ENCODE assay signal across 1 cellular context in genomic region chr6:33318426-33319073, GRCh38.
TF ChIP-seq lines count a peak whose summit lies in the region.

No MANE protein-coding gene starts in this region.

TF ChIP-seq in SK-N-SH, 30 proteins besides CTCF, POLR2A, EP300 and RAD21 (continued from another document):
- TF ChIP-seq FOXJ3 (CRISPR knock-in tag; IDR thresholded peaks at IDR 0.05), result no peak
TF ChIP-seq in SK-N-SH: peak in this region for 0.
